ENCODE assay signal across 16 cellular contexts in the genomic region with DNA sequence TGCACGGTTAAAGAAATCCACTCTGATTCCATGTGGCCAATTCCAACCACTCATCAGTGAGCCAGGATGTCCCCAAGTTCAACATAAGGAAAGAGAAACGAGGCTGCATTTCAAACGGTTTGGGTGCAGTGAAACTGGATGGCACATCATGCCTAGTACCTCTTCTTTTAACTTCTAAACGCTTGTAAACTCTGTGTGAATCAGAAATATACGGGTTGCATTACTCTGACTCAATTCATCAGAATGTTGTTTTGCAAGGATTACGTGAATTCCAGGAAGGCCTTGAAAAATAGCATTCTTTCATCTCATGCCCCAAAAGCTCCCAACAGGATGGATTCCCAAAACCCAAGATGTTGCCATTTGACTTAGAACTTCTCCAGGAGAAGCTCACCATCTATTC.
DNase-seq lines count a peak whose midpoint lies in the region; ATAC-seq and TF ChIP-seq lines count a peak whose summit lies in the region.
"Had no signal": no experiment of that assay in that cellular context is flagged by ENCODE, and none has a peak within 500 bp of the region (broad histone marks: within the 10 kb centered on the region; RNA-seq: fewer than 3 reads in every experiment).

No MANE protein-coding gene starts in this region.

- H3K36me3 Mint-ChIP-seq in activated T-helper 17 cell treated with anti-CD3 and anti-CD28 coated beads, Interleukin-2, amount 50 U/mL, for 72 hours (ENCODE audit: low read depth), result no peaks in the 10 kb centered on the region
- H3K36me3 Mint-ChIP-seq: natural killer cell had no signal

- H3K9me3 Mint-ChIP-seq in activated T-helper 17 cell treated with anti-CD3 and anti-CD28 coated beads, Interleukin-2, amount 50 U/mL, for 72 hours, result peaks cover 7% of the 10 kb centered on the region
- H3K9me3 Mint-ChIP-seq: natural killer cell had no signal

- peaks cover 6% of the 10 kb centered on the region for H3K9me3 ChIP-seq in AG04450 (ENCODE audit: control insufficient read depth, insufficient read depth, low read length)
- no peaks in the 10 kb centered on the region for H3K9me3 ChIP-seq in MG63
- H3K9me3 ChIP-seq in A673 (ENCODE audit: low read depth, low read length, poor library complexity, severe bottlenecking), result no peaks in the 10 kb centered on the region
- H3K9me3 ChIP-seq: upper lobe of left lung had no signal

- intact Hi-C loops in A673 (cut with micrococcal nuclease; ENCODE audit: unreplicated experiment), result no loop called here

- H3K36me3 ChIP-seq in MG63 (no peaks in the 10 kb centered on the region), kidney epithelial cell (ENCODE audit: control insufficient read depth, insufficient read depth, low read length) (no peaks in the 10 kb centered on the region), A673 (ENCODE audit: insufficient read depth, low read length, poor library complexity, severe bottlenecking) (no peaks in the 10 kb centered on the region)
- H3K36me3 ChIP-seq: upper lobe of left lung had no signal

- ATAC-seq in activated T-helper 17 cell treated with anti-CD3 and anti-CD28 coated beads, Interleukin-2, amount 50 U/mL, for 72 hours (replicated peaks), result no peak
- ATAC-seq: left colon, natural killer cell had no signal

- H3K4me3 Mint-ChIP-seq in activated T-helper 17 cell treated with anti-CD3 and anti-CD28 coated beads, Interleukin-2, amount 50 U/mL, for 72 hours, result no peak overlapping the region
- H3K4me3 Mint-ChIP-seq: H9, natural killer cell had no signal

- DNase-seq in AG04450 (ENCODE audit: low read depth, low spot score) (peak; percentile 82), MG63 (peak; percentile 20), choroid plexus epithelial cell (ENCODE audit: low read depth) (peak; percentile 92), kidney epithelial cell (ENCODE audit: low read depth) (peak; percentile 14), COR-L47 (lab: John Stamatoyannopoulos, UW) (no peak), cerebellar cortex (ENCODE audit: low spot score) (no peak), A673 (ENCODE audit: low spot score) (no peak)
- DNase-seq: activated CD4-positive, alpha-beta T cell treated with anti-CD3 and anti-CD28 coated beads for 48 hours; caudate nucleus; DMS79; H9; left colon; natural killer cell; NCI-H1436 treated with DMSO at 0.1 percent for 48 hours; upper lobe of left lung had no signal

- H3K4me3 ChIP-seq in AG04450 (ENCODE audit: low read depth, low read length) (0 out of 2 replicates have a peak overlapping the region, but pooled peaks have one; percentile 5), MG63 (no peak overlapping the region), choroid plexus epithelial cell (ENCODE audit: low read depth, low read length) (no peak overlapping the region), kidney epithelial cell (ENCODE audit: low read depth, low read length) (no peak overlapping the region), A673 (ENCODE audit: low read depth, low read length, poor library complexity, severe bottlenecking) (no peak overlapping the region)
- H3K4me3 ChIP-seq: upper lobe of left lung had no signal

- H3K4me1 ChIP-seq in A673 (ENCODE audit: insufficient read depth, low read length, poor library complexity, severe bottlenecking), result peaks cover 12% of the 10 kb centered on the region
- H3K4me1 ChIP-seq: upper lobe of left lung had no signal

- no TSS peak for BruUV-seq in A673 (replicated peaks; lab: Mats Ljungman, UMichigan)

- H3K27ac ChIP-seq in AG04450 (ENCODE audit: low read depth, low read length) (peak overlapping the region; percentile 97), A673 (ENCODE audit: low read depth, low read length, poor library complexity, severe bottlenecking) (no peak overlapping the region)

- CTCF ChIA-PET in AG04450 (lab: Charles Lee), result no interaction called here
- CTCF ChIA-PET in A673 (lab: Charles Lee), result no interaction called here

- no peaks in the 10 kb centered on the region for H3K27me3 ChIP-seq in AG04450 (ENCODE audit: control insufficient read depth, insufficient read depth, low read length)
- no peaks in the 10 kb centered on the region for H3K27me3 ChIP-seq in MG63
- H3K27me3 ChIP-seq in kidney epithelial cell (ENCODE audit: control insufficient read depth, insufficient read depth, low read length), result no peaks in the 10 kb centered on the region
- no peaks in the 10 kb centered on the region for H3K27me3 ChIP-seq in A673 (replicated peaks; ENCODE audit: insufficient read depth, low read depth, low read length, poor library complexity)
- H3K27me3 ChIP-seq: upper lobe of left lung had no signal

- POLR2A ChIA-PET in AG04450 (lab: Yijun Ruan, JAX), result interaction anchor here (0.6 to 0.8 kb wide), 4 partner anchors 14 to 596 kb away, joined by 3 to 5 read pairs (median 4); no protein-coding TSS in a partner anchor
- POLR2A ChIA-PET in A673 (lab: Charles Lee; ENCODE audit: low non-redundant PET), result no interaction called here

- no peaks in the 10 kb centered on the region for H3K27me3 Mint-ChIP-seq in activated T-helper 17 cell treated with anti-CD3 and anti-CD28 coated beads, Interleukin-2, amount 50 U/mL, for 72 hours

- no peak overlapping the region for H3K27ac Mint-ChIP-seq in activated T-helper 17 cell treated with anti-CD3 and anti-CD28 coated beads, Interleukin-2, amount 50 U/mL, for 72 hours
- H3K27ac Mint-ChIP-seq: H9, natural killer cell had no signal

- no peak for TF ChIP-seq CTCF in AG04450 (IDR thresholded peaks at IDR 0.05; ENCODE audit: low read depth, low read length)
- TF ChIP-seq CTCF in choroid plexus epithelial cell (conservative IDR thresholded peaks at IDR 0.05; ENCODE audit: low read depth, low read length), result no peak
- TF ChIP-seq CTCF in kidney epithelial cell (IDR thresholded peaks at IDR 0.05; ENCODE audit: insufficient read depth, low read length, poor library complexity, severe bottlenecking), result no peak
- no peak for TF ChIP-seq CTCF in A673 (conservative IDR thresholded peaks at IDR 0.05; ENCODE audit: low read depth, low read length)

- H3K4me1 Mint-ChIP-seq in activated T-helper 17 cell treated with anti-CD3 and anti-CD28 coated beads, Interleukin-2, amount 50 U/mL, for 72 hours, result no peaks in the 10 kb centered on the region
- H3K4me1 Mint-ChIP-seq: H9, natural killer cell had no signal

Comparison
In these comparisons a context has a peak if more than half of its experiments do, and no peak if none do; other contexts are left out.
1. DNase-seq: peak in AG04450 (single experiment), MG63 (single experiment), choroid plexus epithelial cell (single experiment) and kidney epithelial cell (single experiment); none in COR-L47 (single experiment), cerebellar cortex (single experiment) and A673 (single experiment).